Comparison of ENCODE assay signal across 1 cellular context in genomic region chr15:95024388-95024787, GRCh38.
TF ChIP-seq lines count a peak whose summit lies in the region.

No MANE protein-coding gene starts in this region.

TF ChIP-seq in HepG2, 621 proteins besides CTCF, POLR2A, EP300 and RAD21 (continued from another document):
- TF ChIP-seq MAX (IDR thresholded peaks at IDR 0.05) = no peak
TF ChIP-seq in HepG2: peak in this region for 0.
